Comparison of ENCODE assay signal across 14 cellular contexts in genomic region chr3:72957303-72957702, GRCh38. TPM values are rescaled to one million over a fixed set of nuclear protein-coding genes. Genes with fewer than 3 reads are reported as not detected.
A peak's percentile ranks its signal among the peaks of the same experiment; 100 is the strongest.
DNase-seq lines count a peak whose midpoint lies in the region; TF ChIP-seq lines count a peak whose summit lies in the region.
"Had no signal": no experiment of that assay in that cellular context is flagged by ENCODE, and none has a peak within 500 bp of the region (broad histone marks: within the 10 kb centered on the region; RNA-seq: fewer than 3 reads in every experiment).

No MANE protein-coding gene starts in this region.

- H3K27ac Mint-ChIP-seq in Calu3 (ENCODE audit: unreplicated experiment) = no peak overlapping the region

- no peaks in the 10 kb centered on the region for H3K9me3 Mint-ChIP-seq in Calu3 (ENCODE audit: low read depth, unreplicated experiment)

- H3K4me1 Mint-ChIP-seq in Calu3 (ENCODE audit: low read depth, unreplicated experiment) = peaks cover 18% of the 10 kb centered on the region

- no peaks in the 10 kb centered on the region for H3K36me3 Mint-ChIP-seq in Calu3 (ENCODE audit: insufficient read depth, unreplicated experiment)

- DNase-seq in Calu3 (peak; percentile 28), coronary artery (ENCODE audit: low spot score) (peak; percentile 74), inferior parietal cortex (ENCODE audit: extremely low spot score) (peak; percentile 77), pons (ENCODE audit: low spot score) (peak; percentile 94), COR-L47 (lab: John Stamatoyannopoulos, UW) (no peak), SK-N-DZ (ENCODE audit: low spot score) (no peak), NCI-H748 treated with DMSO at 0.1 percent for 48 hours (lab: John Stamatoyannopoulos, UW) (no peak)
- DNase-seq in stimulated activated CD4-positive, alpha-beta T cell treated with anti-CD3 and anti-CD28 coated beads, Interleukin-4, amount 100 ng/mL, for 4 hours = no peak
- DNase-seq: activated gamma-delta T cell treated with Interleukin-2 at 50 U/mL for 16 hours, GF-D8, mesendoderm, NCI-H1930, NCI-H524, tibial artery had no signal

- no peak overlapping the region for H3K27ac ChIP-seq in coronary artery
- H3K27ac ChIP-seq: tibial artery had no signal

- TF ChIP-seq CTCF in Calu3 (IDR thresholded peaks at IDR 0.05; ENCODE audit: unreplicated experiment) (no peak), coronary artery (IDR thresholded peaks at IDR 0.05) (no peak)

- no peak overlapping the region for H3K4me3 Mint-ChIP-seq in Calu3 (ENCODE audit: low read depth, unreplicated experiment)

- intact Hi-C loops in Calu3 (cut with micrococcal nuclease; ENCODE audit: unreplicated experiment) = no loop called here

- no peaks in the 10 kb centered on the region for H3K27me3 Mint-ChIP-seq in Calu3 (ENCODE audit: unreplicated experiment)

- CTCF ChIA-PET in Calu3 (lab: Charles Lee) = no interaction called here

- BruUV-seq in Calu3 (replicated peaks; lab: Mats Ljungman, UMichigan) = no TSS peak

- H3K4me3 ChIP-seq in coronary artery = no peak overlapping the region
- H3K4me3 ChIP-seq: tibial artery had no signal

RNA-seq across cellular contexts. Expression of gene PPP4R2, which starts 39.3 kb away (rescaled TPM):
- 68.4 and 89.0 TPM in 2 replicates for total RNA-seq in Calu3 (2022)
- polyA plus RNA-seq in SK-N-DZ (2014; cell fraction: cytosol; rRNA removed) = 30.0 and 30.1 TPM in 2 replicates
- polyA plus RNA-seq in SK-N-DZ (2014; cell fraction: nucleus; rRNA removed) = 23.4 TPM in 2 replicates

Comparison
In these comparisons a context has a peak if more than half of its experiments do, and no peak if none do; other contexts are left out.
1. DNase-seq: peak in Calu3 (single experiment), coronary artery (single experiment), inferior parietal cortex (single experiment) and pons (single experiment); none in stimulated activated CD4-positive, alpha-beta T cell treated with anti-CD3 and anti-CD28 coated beads, Interleukin-4, amount 100 ng/mL, for 4 hours (0 of 2), COR-L47 (single experiment), SK-N-DZ (single experiment) and NCI-H748 treated with DMSO at 0.1 percent for 48 hours (single experiment).